10 cellular contexts compared by ENCODE assay signal in the genomic region with DNA sequence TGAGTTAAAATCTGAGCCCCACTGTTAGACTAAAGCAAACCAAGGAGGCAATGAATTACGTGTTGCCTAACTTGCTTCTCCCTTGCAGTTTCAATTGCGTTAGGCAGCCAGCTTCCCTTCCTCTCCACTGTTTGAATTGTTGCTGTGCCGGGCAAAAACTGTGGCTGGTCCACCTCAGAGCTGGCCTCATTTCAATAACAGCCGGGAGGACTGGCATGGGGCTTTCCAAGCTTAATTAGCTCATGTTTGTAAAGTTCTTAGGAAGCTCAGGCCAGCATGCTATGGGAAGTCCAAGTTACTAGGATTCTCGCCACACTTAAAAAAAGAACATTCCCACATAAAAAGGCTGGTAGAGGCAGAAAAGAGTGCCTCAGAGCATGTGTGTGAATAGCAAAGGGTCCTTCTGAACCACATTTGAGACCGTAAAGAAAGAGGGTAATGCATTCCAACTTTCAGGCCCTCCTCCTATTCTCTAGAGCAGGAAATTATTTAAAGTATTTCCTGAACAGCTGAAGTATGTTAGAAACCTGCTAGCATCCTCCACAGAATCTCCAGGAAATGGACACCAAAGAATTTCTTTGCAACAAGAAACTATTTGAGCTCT.
DNase-seq lines count a peak whose midpoint lies in the region; ATAC-seq and TF ChIP-seq lines count a peak whose summit lies in the region.
"Had no signal": no experiment of that assay in that cellular context is flagged by ENCODE, and none has a peak within 500 bp of the region (broad histone marks: within the 10 kb centered on the region; RNA-seq: fewer than 3 reads in every experiment).

No MANE protein-coding gene starts in this region.

- H3K79me2 ChIP-seq in fibroblast of lung (ENCODE audit: control insufficient read depth, insufficient read depth, low read length) = no peaks in the 10 kb centered on the region
- H3K79me2 ChIP-seq in PC-3 (ENCODE audit: low read length) = no peaks in the 10 kb centered on the region

- H4K20me1 ChIP-seq in fibroblast of lung (ENCODE audit: control insufficient read depth, extremely low read depth, insufficient read depth, low read length) = no peaks in the 10 kb centered on the region
- H4K20me1 ChIP-seq in PC-3 (ENCODE audit: low read length) = no peaks in the 10 kb centered on the region

- H3K4me3 Mint-ChIP-seq in MCF 10A (ENCODE audit: unreplicated experiment) = no peak overlapping the region

- no peaks in the 10 kb centered on the region for H3K27me3 Mint-ChIP-seq in MCF 10A (ENCODE audit: insufficient read depth, unreplicated experiment)

- TF ChIP-seq CTCF in breast epithelium (IDR thresholded peaks at IDR 0.05) (no peak), MCF 10A (IDR thresholded peaks at IDR 0.05; ENCODE audit: unreplicated experiment) (no peak), fibroblast of lung (conservative IDR thresholded peaks at IDR 0.05 in 1 of 2, IDR thresholded peaks at IDR 0.05 in 1 of 2; ENCODE audit: low read depth in 1 of 2, low read length in 2 of 2) (no peak), PC-3 (conservative IDR thresholded peaks at IDR 0.05; ENCODE audit: low read depth, low read length) (no peak), GM10248 (IDR thresholded peaks at IDR 0.05; ENCODE audit: control extremely low read depth, extremely low read depth, low read depth, missing control alignments) (no peak)

- no peak overlapping the region for H3K27ac Mint-ChIP-seq in MCF 10A (ENCODE audit: low read depth, unreplicated experiment)

- H3K4me3 ChIP-seq in breast epithelium = no peak overlapping the region
- peak overlapping the region in 1 of 4 experiments; percentile 15 for H3K4me3 ChIP-seq in fibroblast of lung (replicated peaks in 1 of 4; ENCODE audit: control extremely low read depth in 1 of 4, insufficient read depth in 1 of 4, low read depth in 3 of 4, low read length in 4 of 4)
- no peak overlapping the region for H3K4me3 ChIP-seq in PC-3 (ENCODE audit: low read length)
- H3K4me3 ChIP-seq: adrenal gland had no signal

- no peak for TF ChIP-seq POLR2A in breast epithelium (IDR thresholded peaks at IDR 0.05)

- no peaks in the 10 kb centered on the region for H3F3A ChIP-seq in PC-3 (ENCODE audit: low read length, unreplicated experiment)

- POLR2A ChIA-PET in MCF 10A (lab: Yijun Ruan, JAX) (interaction anchor here (0.6 to 1.1 kb wide), 4 partner anchors 17 to 143 kb away, joined by 3 to 5 read pairs (median 3); no protein-coding TSS in a partner anchor), PC-3 (lab: Charles Lee; ENCODE audit: unreplicated experiment) (no interaction called here), GM10248 (lab: Yijun Ruan, JAX) (no interaction called here)

- no peak overlapping the region for H3K9ac ChIP-seq in fibroblast of lung (ENCODE audit: insufficient read depth, low read length)
- H3K9ac ChIP-seq in PC-3 (ENCODE audit: low read length) = no peak overlapping the region

- H3K27ac ChIP-seq in breast epithelium (peak overlapping the region; percentile 79), fibroblast of lung (ENCODE audit: insufficient read depth, low read length) (peak overlapping the region; percentile 82), PC-3 (ENCODE audit: low read length) (no peak overlapping the region)

- intact Hi-C loops in breast epithelium (cut with DNase I; ENCODE audit: low total_unique reads) (no loop called here), MCF 10A (cut with micrococcal nuclease) (no loop called here), PC-3 (cut with micrococcal nuclease) (no loop called here)

- H3K36me3 ChIP-seq in breast epithelium (no peaks in the 10 kb centered on the region), fibroblast of lung (ENCODE audit: control insufficient read depth, insufficient read depth, low read length) (no peaks in the 10 kb centered on the region), PC-3 (ENCODE audit: low read depth, low read length) (no peaks in the 10 kb centered on the region)
- H3K36me3 ChIP-seq: adrenal gland, BE2C had no signal

- peaks cover 11% of the 10 kb centered on the region for H3K4me1 Mint-ChIP-seq in MCF 10A (ENCODE audit: insufficient read depth, unreplicated experiment)

- DNase-seq in breast epithelium (ENCODE audit: low spot score in 2 of 2) (no peak), MCF 10A (ENCODE audit: unreplicated experiment) (no peak), fibroblast of lung (ENCODE audit: low read depth in 2 of 2) (peak; percentile 33 to 81), myocyte (ENCODE audit: low read depth) (peak; percentile 72), PC-3 (no peak), NCI-H146 (lab: John Stamatoyannopoulos, UW) (no peak), GM10248 (ENCODE audit: extremely low spot score) (no peak), NOMO-1 treated with DMSO at 0.1 percent for 48 hours (lab: John Stamatoyannopoulos, UW; ENCODE audit: unreplicated experiment) (no peak)
- DNase-seq: BE2C had no signal

- H3K9me2 ChIP-seq in PC-3 (replicated peaks; ENCODE audit: low read length) = no peaks in the 10 kb centered on the region

- CTCF ChIA-PET in MCF 10A (lab: Yijun Ruan, JAX) = no interaction called here
- CTCF ChIA-PET in PC-3 (lab: Charles Lee) = no interaction called here
- CTCF ChIA-PET in GM10248 (lab: Yijun Ruan, JAX) = no interaction called here

- no peaks in the 10 kb centered on the region for H3K9me3 Mint-ChIP-seq in MCF 10A (ENCODE audit: unreplicated experiment)

- H3K27me3 ChIP-seq in breast epithelium (no peaks in the 10 kb centered on the region), fibroblast of lung (ENCODE audit: control insufficient read depth, insufficient read depth, low read length) (no peaks in the 10 kb centered on the region), PC-3 (ENCODE audit: low read length) (no peaks in the 10 kb centered on the region)
- H3K27me3 ChIP-seq: adrenal gland, BE2C had no signal

- ATAC-seq in PC-3 = no peak

- H2AFZ ChIP-seq in fibroblast of lung (ENCODE audit: low read length) (peak overlapping the region; percentile 29), PC-3 (ENCODE audit: low read length) (no peak overlapping the region)

- BruUV-seq in MCF 10A (replicated peaks; lab: Mats Ljungman, UMichigan) (no TSS peak), PC-3 (replicated peaks; lab: Mats Ljungman, UMichigan) (no TSS peak)

- H3K4me2 ChIP-seq in fibroblast of lung (ENCODE audit: extremely low read depth, insufficient read depth, low read length) = peak overlapping the region; percentile 64
- no peak overlapping the region for H3K4me2 ChIP-seq in PC-3 (ENCODE audit: low read length)

- H3K9me3 ChIP-seq in breast epithelium = no peaks in the 10 kb centered on the region
- no peaks in the 10 kb centered on the region for H3K9me3 ChIP-seq in fibroblast of lung (ENCODE audit: control insufficient read depth, insufficient read depth, low read depth, low read length)
- H3K9me3 ChIP-seq in PC-3 (ENCODE audit: low read length) = no peaks in the 10 kb centered on the region
- H3K9me3 ChIP-seq: adrenal gland, BE2C had no signal

- H3K4me1 ChIP-seq in breast epithelium (peaks cover 0 to 10% of the 10 kb centered on the region in 2 donors), fibroblast of lung (ENCODE audit: control insufficient read depth, extremely low read depth, insufficient read depth, low read length) (peaks cover 16% of the 10 kb centered on the region), PC-3 (ENCODE audit: insufficient read depth, low read length) (no peaks in the 10 kb centered on the region)
- H3K4me1 ChIP-seq: BE2C had no signal

- H3K36me3 Mint-ChIP-seq in MCF 10A (ENCODE audit: insufficient read depth, unreplicated experiment) = no peaks in the 10 kb centered on the region

Comparison
In these comparisons a context has a peak if more than half of its experiments do, and no peak if none do; other contexts are left out.
1. DNase-seq: peak in fibroblast of lung (2 of 2) and myocyte (single experiment); none in breast epithelium (0 of 2), MCF 10A (single experiment), PC-3 (single experiment), NCI-H146 (single experiment), GM10248 (single experiment) and NOMO-1 treated with DMSO at 0.1 percent for 48 hours (single experiment).